1 cellular context compared by ENCODE assay signal in the genomic region with DNA sequence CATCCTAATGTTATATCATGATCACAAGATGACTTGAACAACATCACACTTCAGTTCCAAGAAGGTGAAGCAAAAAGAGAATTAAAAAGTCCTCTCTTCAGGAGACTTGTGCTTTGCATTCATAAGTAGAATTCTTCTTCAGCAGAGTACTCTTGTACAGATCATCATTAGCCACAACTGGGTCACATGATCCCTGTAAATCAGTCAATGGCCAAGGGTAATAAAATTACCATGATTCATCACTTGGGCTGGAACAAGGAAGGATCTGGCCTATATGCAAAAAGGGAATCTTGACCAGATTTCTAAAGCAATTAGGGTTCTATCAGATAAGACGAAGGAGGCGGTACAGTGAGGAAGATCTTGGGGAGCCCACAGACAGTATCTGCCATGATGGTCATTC.
TF ChIP-seq lines count a peak whose summit lies in the region.

No MANE protein-coding gene starts in this region.

TF ChIP-seq in GM23338, 12 proteins besides CTCF, POLR2A, EP300 and RAD21 (continued from another document):
- no peak for TF ChIP-seq ZNF462 (CRISPR knock-in tag; IDR thresholded peaks at IDR 0.05)
- no peak for TF ChIP-seq NANOG (IDR thresholded peaks at IDR 0.05; ENCODE audit: borderline replicate concordance)
- no peak for TF ChIP-seq POLR2AphosphoS5 (IDR thresholded peaks at IDR 0.05; ENCODE audit: low read depth)
- TF ChIP-seq ZNF114 (CRISPR knock-in tag; IDR thresholded peaks at IDR 0.05) = no peak
- no peak for TF ChIP-seq STAT1 (IDR thresholded peaks at IDR 0.05; ENCODE audit: unreplicated experiment)
- TF ChIP-seq ZNF331 (CRISPR knock-in tag; IDR thresholded peaks at IDR 0.05; ENCODE audit: low read depth) = no peak
- no peak for TF ChIP-seq EZH2 (IDR thresholded peaks at IDR 0.05; ENCODE audit: low read depth, unreplicated experiment)
- TF ChIP-seq CREB1 (CRISPR knock-in tag; IDR thresholded peaks at IDR 0.05; ENCODE audit: low read depth) = no peak
TF ChIP-seq in GM23338: peak in this region for 0.
